In genomic region chr2:30315391-30316055, GRCh38 we compare ENCODE assay signal across 15 cellular contexts.
DNase-seq lines count a peak whose midpoint lies in the region; ATAC-seq and TF ChIP-seq lines count a peak whose summit lies in the region.
"Had no signal": no experiment of that assay in that cellular context is flagged by ENCODE, and none has a peak within 500 bp of the region (broad histone marks: within the 10 kb centered on the region; RNA-seq: fewer than 3 reads in every experiment).

No MANE protein-coding gene starts in this region.

- CTCF ChIA-PET in activated naive CD4-positive, alpha-beta T cell treated with anti-CD3 and anti-CD28 coated beads for 36 hours (lab: Charles Lee): interaction anchor here (0.6 to 0.8 kb wide), 2 partner anchors 10 to 25 kb away, joined by 3 read pairs; no protein-coding TSS in a partner anchor
- CTCF ChIA-PET in activated CD8-positive, alpha-beta T cell treated with anti-CD3 and anti-CD28 coated beads for 36 hours (lab: Charles Lee): interaction anchor here (0.6 to 1.6 kb wide), 2 partner anchors 21 to 107 kb away, joined by 4 to 5 read pairs; no protein-coding TSS in a partner anchor

- H3K4me3 Mint-ChIP-seq in activated naive CD4-positive, alpha-beta T cell treated with anti-CD3 and anti-CD28 coated beads for 36 hours: no peak overlapping the region
- no peak overlapping the region for H3K4me3 Mint-ChIP-seq in activated CD8-positive, alpha-beta T cell treated with anti-CD3 and anti-CD28 coated beads for 36 hours
- H3K4me3 Mint-ChIP-seq in central memory CD8-positive, alpha-beta T cell: peak overlapping the region; percentile 16
- peak overlapping the region in 1 of 2 donors; percentile 66 for H3K4me3 Mint-ChIP-seq in stimulated activated naive CD8-positive, alpha-beta T cell treated with anti-CD3 and anti-CD28 coated beads, Interleukin-15, amount 100 ng/mL, for 72 hours

- peaks cover 36% of the 10 kb centered on the region for H3K4me1 Mint-ChIP-seq in activated naive CD4-positive, alpha-beta T cell treated with anti-CD3 and anti-CD28 coated beads for 36 hours (ENCODE audit: low read depth)
- peaks cover 43% of the 10 kb centered on the region for H3K4me1 Mint-ChIP-seq in activated CD8-positive, alpha-beta T cell treated with anti-CD3 and anti-CD28 coated beads for 36 hours (ENCODE audit: low read depth)
- H3K4me1 Mint-ChIP-seq in central memory CD8-positive, alpha-beta T cell: peaks cover 24% of the 10 kb centered on the region
- H3K4me1 Mint-ChIP-seq in stimulated activated naive CD8-positive, alpha-beta T cell treated with anti-CD3 and anti-CD28 coated beads, Interleukin-15, amount 100 ng/mL, for 72 hours: peaks cover 64% of the 10 kb centered on the region

- peak overlapping the region; percentile 77 for H3K27ac Mint-ChIP-seq in activated naive CD4-positive, alpha-beta T cell treated with anti-CD3 and anti-CD28 coated beads for 36 hours
- H3K27ac Mint-ChIP-seq in activated CD8-positive, alpha-beta T cell treated with anti-CD3 and anti-CD28 coated beads for 36 hours: peak overlapping the region; percentile 89
- peak overlapping the region; percentile 81 for H3K27ac Mint-ChIP-seq in central memory CD8-positive, alpha-beta T cell (ENCODE audit: low read depth)
- H3K27ac Mint-ChIP-seq in stimulated activated naive CD8-positive, alpha-beta T cell treated with anti-CD3 and anti-CD28 coated beads, Interleukin-15, amount 100 ng/mL, for 72 hours: peak overlapping the region in 1 of 2 donors; percentile 96

- no peak for TF ChIP-seq CTCF in activated CD8-positive, alpha-beta T cell treated with anti-CD3 and anti-CD28 coated beads for 36 hours (IDR thresholded peaks at IDR 0.05)

- peak; percentile 61 for DNase-seq in activated naive CD4-positive, alpha-beta T cell treated with anti-CD3 and anti-CD28 coated beads for 36 hours
- DNase-seq in activated naive CD4-positive, alpha-beta T cell treated with anti-CD3 and anti-CD28 coated beads, Interleukin-2, amount 50 U/mL, for 16 hours: no peak
- DNase-seq in activated CD8-positive, alpha-beta T cell treated with anti-CD3 and anti-CD28 coated beads for 36 hours: peak; percentile 52
- DNase-seq in central memory CD8-positive, alpha-beta T cell (ENCODE audit: low spot score in 2 of 2): peak in 1 of 2 donors; percentile 28
- DNase-seq in stimulated activated naive CD8-positive, alpha-beta T cell treated with anti-CD3 and anti-CD28 coated beads, Interleukin-15, amount 100 ng/mL, for 72 hours: peak; percentile 21 to 46
- no peak for DNase-seq in NCI-H2227 treated with DMSO at 0.1 percent for 48 hours (lab: John Stamatoyannopoulos, UW)
- no peak for DNase-seq in stimulated activated CD4-positive, alpha-beta T cell treated with anti-CD3 and anti-CD28 coated beads, Interleukin-2, amount 100 ng/mL, for 24 hours
- DNase-seq: foreskin keratinocyte, GDM1, NCI-H1436, ovary, SIG-M5, T-helper 9 cell had no signal

- intact Hi-C loops in activated naive CD4-positive, alpha-beta T cell treated with anti-CD3 and anti-CD28 coated beads for 36 hours (cut with micrococcal nuclease): loop anchor here (1.0 to 2.0 kb wide), 3 partner anchors 22 to 49 kb away; no protein-coding TSS in a partner anchor
- intact Hi-C loops in activated CD8-positive, alpha-beta T cell treated with anti-CD3 and anti-CD28 coated beads for 36 hours (cut with micrococcal nuclease): no loop called here

- H3K9me3 Mint-ChIP-seq in activated naive CD4-positive, alpha-beta T cell treated with anti-CD3 and anti-CD28 coated beads for 36 hours: peaks cover 6% of the 10 kb centered on the region
- peaks cover 10% of the 10 kb centered on the region for H3K9me3 Mint-ChIP-seq in activated CD8-positive, alpha-beta T cell treated with anti-CD3 and anti-CD28 coated beads for 36 hours
- H3K9me3 Mint-ChIP-seq in central memory CD8-positive, alpha-beta T cell: peaks cover 5% of the 10 kb centered on the region
- peaks cover 15 to 25% of the 10 kb centered on the region in 2 donors for H3K9me3 Mint-ChIP-seq in stimulated activated naive CD8-positive, alpha-beta T cell treated with anti-CD3 and anti-CD28 coated beads, Interleukin-15, amount 100 ng/mL, for 72 hours

- peaks cover 2% of the 10 kb centered on the region for H3K36me3 Mint-ChIP-seq in activated naive CD4-positive, alpha-beta T cell treated with anti-CD3 and anti-CD28 coated beads for 36 hours (ENCODE audit: low read depth)
- peaks cover 7% of the 10 kb centered on the region for H3K36me3 Mint-ChIP-seq in activated CD8-positive, alpha-beta T cell treated with anti-CD3 and anti-CD28 coated beads for 36 hours (ENCODE audit: low read depth)
- peaks cover 2% of the 10 kb centered on the region for H3K36me3 Mint-ChIP-seq in central memory CD8-positive, alpha-beta T cell (ENCODE audit: insufficient read depth)

- POLR2A ChIA-PET in activated CD8-positive, alpha-beta T cell treated with anti-CD3 and anti-CD28 coated beads for 36 hours (lab: Charles Lee): interaction anchor here (1.0 kb wide), 1 partner anchor 43 kb away, joined by 4 read pairs; no protein-coding TSS in a partner anchor

- peak; percentile 81 for ATAC-seq in activated CD8-positive, alpha-beta T cell treated with anti-CD3 and anti-CD28 coated beads for 36 hours
- ATAC-seq in central memory CD8-positive, alpha-beta T cell (replicated peaks; ENCODE audit: extremely low read depth, poor library complexity, severe bottlenecking): peak; percentile 98
- peak; percentile 89 for ATAC-seq in stimulated activated naive CD8-positive, alpha-beta T cell treated with anti-CD3 and anti-CD28 coated beads, Interleukin-15, amount 100 ng/mL, for 72 hours
- no peak for ATAC-seq in HG02642 (IDR thresholded peaks at IDR 0.05; ENCODE audit: poor library complexity, unreplicated experiment)
- ATAC-seq: foreskin keratinocyte, left lobe of liver had no signal

- no peaks in the 10 kb centered on the region for H3K27me3 Mint-ChIP-seq in activated naive CD4-positive, alpha-beta T cell treated with anti-CD3 and anti-CD28 coated beads for 36 hours (ENCODE audit: low read depth)
- no peaks in the 10 kb centered on the region for H3K27me3 Mint-ChIP-seq in activated CD8-positive, alpha-beta T cell treated with anti-CD3 and anti-CD28 coated beads for 36 hours
- H3K27me3 Mint-ChIP-seq in central memory CD8-positive, alpha-beta T cell: no peaks in the 10 kb centered on the region
- no peaks in the 10 kb centered on the region for H3K27me3 Mint-ChIP-seq in stimulated activated naive CD8-positive, alpha-beta T cell treated with anti-CD3 and anti-CD28 coated beads, Interleukin-15, amount 100 ng/mL, for 72 hours

Comparison
In these comparisons a context has a peak if more than half of its experiments do, and no peak if none do; other contexts are left out.
1. DNase-seq: peak in activated naive CD4-positive, alpha-beta T cell treated with anti-CD3 and anti-CD28 coated beads for 36 hours (single experiment), activated CD8-positive, alpha-beta T cell treated with anti-CD3 and anti-CD28 coated beads for 36 hours (single experiment) and stimulated activated naive CD8-positive, alpha-beta T cell treated with anti-CD3 and anti-CD28 coated beads, Interleukin-15, amount 100 ng/mL, for 72 hours (2 of 2); none in activated naive CD4-positive, alpha-beta T cell treated with anti-CD3 and anti-CD28 coated beads, Interleukin-2, amount 50 U/mL, for 16 hours (single experiment), NCI-H2227 treated with DMSO at 0.1 percent for 48 hours (single experiment) and stimulated activated CD4-positive, alpha-beta T cell treated with anti-CD3 and anti-CD28 coated beads, Interleukin-2, amount 100 ng/mL, for 24 hours (0 of 2).